In the genomic region with DNA sequence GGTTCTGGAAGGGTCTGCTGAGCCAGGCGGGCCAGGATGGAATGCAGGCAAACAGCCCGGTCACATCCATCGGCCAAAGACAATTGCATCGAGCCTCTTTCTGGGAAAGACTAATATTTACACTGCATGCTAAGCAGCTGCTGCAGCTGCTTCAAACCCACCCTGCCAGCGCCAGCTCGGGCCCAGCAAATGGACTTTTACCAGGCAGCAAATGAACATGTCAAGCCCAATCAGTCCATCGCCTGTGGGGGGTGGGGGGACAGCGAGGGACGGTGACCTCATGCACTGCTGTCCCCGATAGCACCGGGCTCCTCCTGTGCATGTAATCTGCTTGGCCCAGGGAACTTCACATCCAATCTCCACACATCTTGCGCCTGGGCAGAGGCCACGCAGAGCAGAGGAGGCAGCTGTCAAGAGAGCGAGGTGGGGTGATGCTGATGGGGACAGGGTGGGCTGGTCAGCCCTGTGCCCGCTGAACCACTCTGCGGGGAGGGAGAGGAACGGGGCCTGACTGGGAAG, we compare ENCODE assay signal across 1 cellular context.
TF ChIP-seq lines count a peak whose summit lies in the region.

No MANE protein-coding gene starts in this region.

TF ChIP-seq in HepG2, 621 proteins besides CTCF, POLR2A, EP300 and RAD21 (continued from another document and continues in another):
- TF ChIP-seq, protein P1, sequence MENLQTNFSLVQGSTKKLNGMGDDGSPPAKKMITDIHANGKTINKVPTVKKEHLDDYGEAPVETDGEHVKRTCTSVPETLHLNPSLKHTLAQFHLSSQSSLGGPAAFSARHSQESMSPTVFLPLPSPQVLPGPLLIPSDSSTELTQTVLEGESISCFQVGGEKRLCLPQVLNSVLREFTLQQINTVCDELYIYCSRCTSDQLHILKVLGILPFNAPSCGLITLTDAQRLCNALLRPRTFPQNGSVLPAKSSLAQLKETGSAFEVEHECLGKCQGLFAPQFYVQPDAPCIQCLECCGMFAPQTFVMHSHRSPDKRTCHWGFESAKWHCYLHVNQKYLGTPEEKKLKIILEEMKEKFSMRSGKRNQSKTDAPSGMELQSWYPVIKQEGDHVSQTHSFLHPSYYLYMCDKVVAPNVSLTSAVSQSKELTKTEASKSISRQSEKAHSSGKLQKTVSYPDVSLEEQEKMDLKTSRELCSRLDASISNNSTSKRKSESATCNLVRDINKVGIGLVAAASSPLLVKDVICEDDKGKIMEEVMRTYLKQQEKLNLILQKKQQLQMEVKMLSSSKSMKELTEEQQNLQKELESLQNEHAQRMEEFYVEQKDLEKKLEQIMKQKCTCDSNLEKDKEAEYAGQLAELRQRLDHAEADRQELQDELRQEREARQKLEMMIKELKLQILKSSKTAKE (CRISPR knock-in tag; IDR thresholded peaks at IDR 0.05; ENCODE audit: borderline replicate concordance), result peak; percentile 62
- TF ChIP-seq TCF7 (IDR thresholded peaks at IDR 0.05; ENCODE audit: low read depth) (peak; percentile 41; the same call in 1 of the 2 replicates), ATF7-NPFF (CRISPR knock-in tag; IDR thresholded peaks at IDR 0.05; ENCODE audit: low read depth) (no peak), ZNF644 (CRISPR knock-in tag; IDR thresholded peaks at IDR 0.05; ENCODE audit: low read depth) (peak; percentile 62; the same call in 1 of the 2 replicates), ZSCAN29 (CRISPR knock-in tag; conservative IDR thresholded peaks at IDR 0.05) (0 out of 2 replicates have a peak, but pooled peaks have one; percentile 22), MXD4 (CRISPR knock-in tag; IDR thresholded peaks at IDR 0.05) (no peak), ONECUT2 (CRISPR knock-in tag; IDR thresholded peaks at IDR 0.05) (no peak; the same call in 1 of the 2 replicates), KAT8 (CRISPR knock-in tag; IDR thresholded peaks at IDR 0.05) (0 out of 2 replicates have a peak, but pooled peaks have one; percentile 33), HDAC2 (CRISPR knock-in tag; IDR thresholded peaks at IDR 0.05) (peak; percentile 76), MIER2 (CRISPR knock-in tag; IDR thresholded peaks at IDR 0.05) (0 out of 2 replicates have a peak, but pooled peaks have one; percentile 38), TEAD3 (CRISPR knock-in tag; optimal IDR thresholded peaks at IDR 0.05; ENCODE audit: borderline replicate concordance) (peak; percentile 74), XRCC5 (optimal IDR thresholded peaks at IDR 0.05; ENCODE audit: low read length) (peak; percentile 61), AKAP8 (CRISPR knock-in tag; IDR thresholded peaks at IDR 0.05) (no peak), CEBPG (CRISPR knock-in tag; IDR thresholded peaks at IDR 0.05) (0 out of 2 replicates have a peak, but pooled peaks have one; percentile 4), NR2C2 (CRISPR knock-in tag; IDR thresholded peaks at IDR 0.05; ENCODE audit: borderline replicate concordance) (peak; percentile 38; the same call in 1 of the 2 replicates), ELF3 (CRISPR knock-in tag; IDR thresholded peaks at IDR 0.05) (0 out of 2 replicates have a peak, but pooled peaks have one; percentile 10), ZNF124 (CRISPR knock-in tag; IDR thresholded peaks at IDR 0.05) (peak; percentile 76; the same call in 1 of the 2 replicates), ZNF878 (CRISPR knock-in tag; IDR thresholded peaks at IDR 0.05) (no peak), NCOA2 (CRISPR knock-in tag; IDR thresholded peaks at IDR 0.05) (peak; percentile 46; the same call in 1 of the 2 replicates), PPARG (CRISPR knock-in tag; conservative IDR thresholded peaks at IDR 0.05) (0 out of 2 replicates have a peak, but pooled peaks have one; percentile 33), KLF15 (CRISPR knock-in tag; IDR thresholded peaks at IDR 0.05; ENCODE audit: borderline replicate concordance) (0 out of 2 replicates have a peak, but pooled peaks have one; percentile 45), RNF2 (conservative IDR thresholded peaks at IDR 0.05; ENCODE audit: low read depth) (peak; percentile 55; the same call in 1 of the 2 replicates), SAP130 (CRISPR knock-in tag; IDR thresholded peaks at IDR 0.05; ENCODE audit: low read depth) (peak; percentile 22; the same call in 1 of the 2 replicates)
- TF ChIP-seq, protein P2, sequence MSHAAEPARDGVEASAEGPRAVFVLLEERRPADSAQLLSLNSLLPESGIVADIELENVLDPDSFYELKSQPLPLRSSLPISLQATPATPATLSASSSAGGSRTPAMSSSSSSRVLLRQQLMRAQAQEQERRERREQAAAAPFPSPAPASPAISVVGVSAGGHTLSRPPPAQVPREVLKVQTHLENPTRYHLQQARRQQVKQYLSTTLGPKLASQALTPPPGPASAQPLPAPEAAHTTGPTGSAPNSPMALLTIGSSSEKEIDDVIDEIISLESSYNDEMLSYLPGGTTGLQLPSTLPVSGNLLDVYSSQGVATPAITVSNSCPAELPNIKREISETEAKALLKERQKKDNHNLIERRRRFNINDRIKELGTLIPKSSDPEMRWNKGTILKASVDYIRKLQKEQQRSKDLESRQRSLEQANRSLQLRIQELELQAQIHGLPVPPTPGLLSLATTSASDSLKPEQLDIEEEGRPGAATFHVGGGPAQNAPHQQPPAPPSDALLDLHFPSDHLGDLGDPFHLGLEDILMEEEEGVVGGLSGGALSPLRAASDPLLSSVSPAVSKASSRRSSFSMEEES (CRISPR knock-in tag; IDR thresholded peaks at IDR 0.05), result 0 out of 2 replicates have a peak, but pooled peaks have one; percentile 32
- TF ChIP-seq, protein P3, sequence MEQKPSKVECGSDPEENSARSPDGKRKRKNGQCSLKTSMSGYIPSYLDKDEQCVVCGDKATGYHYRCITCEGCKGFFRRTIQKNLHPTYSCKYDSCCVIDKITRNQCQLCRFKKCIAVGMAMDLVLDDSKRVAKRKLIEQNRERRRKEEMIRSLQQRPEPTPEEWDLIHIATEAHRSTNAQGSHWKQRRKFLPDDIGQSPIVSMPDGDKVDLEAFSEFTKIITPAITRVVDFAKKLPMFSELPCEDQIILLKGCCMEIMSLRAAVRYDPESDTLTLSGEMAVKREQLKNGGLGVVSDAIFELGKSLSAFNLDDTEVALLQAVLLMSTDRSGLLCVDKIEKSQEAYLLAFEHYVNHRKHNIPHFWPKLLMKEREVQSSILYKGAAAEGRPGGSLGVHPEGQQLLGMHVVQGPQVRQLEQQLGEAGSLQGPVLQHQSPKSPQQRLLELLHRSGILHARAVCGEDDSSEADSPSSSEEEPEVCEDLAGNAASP (CRISPR knock-in tag; IDR thresholded peaks at IDR 0.05; ENCODE audit: borderline replicate concordance), result peak; percentile 60
- TF ChIP-seq, protein P4, sequence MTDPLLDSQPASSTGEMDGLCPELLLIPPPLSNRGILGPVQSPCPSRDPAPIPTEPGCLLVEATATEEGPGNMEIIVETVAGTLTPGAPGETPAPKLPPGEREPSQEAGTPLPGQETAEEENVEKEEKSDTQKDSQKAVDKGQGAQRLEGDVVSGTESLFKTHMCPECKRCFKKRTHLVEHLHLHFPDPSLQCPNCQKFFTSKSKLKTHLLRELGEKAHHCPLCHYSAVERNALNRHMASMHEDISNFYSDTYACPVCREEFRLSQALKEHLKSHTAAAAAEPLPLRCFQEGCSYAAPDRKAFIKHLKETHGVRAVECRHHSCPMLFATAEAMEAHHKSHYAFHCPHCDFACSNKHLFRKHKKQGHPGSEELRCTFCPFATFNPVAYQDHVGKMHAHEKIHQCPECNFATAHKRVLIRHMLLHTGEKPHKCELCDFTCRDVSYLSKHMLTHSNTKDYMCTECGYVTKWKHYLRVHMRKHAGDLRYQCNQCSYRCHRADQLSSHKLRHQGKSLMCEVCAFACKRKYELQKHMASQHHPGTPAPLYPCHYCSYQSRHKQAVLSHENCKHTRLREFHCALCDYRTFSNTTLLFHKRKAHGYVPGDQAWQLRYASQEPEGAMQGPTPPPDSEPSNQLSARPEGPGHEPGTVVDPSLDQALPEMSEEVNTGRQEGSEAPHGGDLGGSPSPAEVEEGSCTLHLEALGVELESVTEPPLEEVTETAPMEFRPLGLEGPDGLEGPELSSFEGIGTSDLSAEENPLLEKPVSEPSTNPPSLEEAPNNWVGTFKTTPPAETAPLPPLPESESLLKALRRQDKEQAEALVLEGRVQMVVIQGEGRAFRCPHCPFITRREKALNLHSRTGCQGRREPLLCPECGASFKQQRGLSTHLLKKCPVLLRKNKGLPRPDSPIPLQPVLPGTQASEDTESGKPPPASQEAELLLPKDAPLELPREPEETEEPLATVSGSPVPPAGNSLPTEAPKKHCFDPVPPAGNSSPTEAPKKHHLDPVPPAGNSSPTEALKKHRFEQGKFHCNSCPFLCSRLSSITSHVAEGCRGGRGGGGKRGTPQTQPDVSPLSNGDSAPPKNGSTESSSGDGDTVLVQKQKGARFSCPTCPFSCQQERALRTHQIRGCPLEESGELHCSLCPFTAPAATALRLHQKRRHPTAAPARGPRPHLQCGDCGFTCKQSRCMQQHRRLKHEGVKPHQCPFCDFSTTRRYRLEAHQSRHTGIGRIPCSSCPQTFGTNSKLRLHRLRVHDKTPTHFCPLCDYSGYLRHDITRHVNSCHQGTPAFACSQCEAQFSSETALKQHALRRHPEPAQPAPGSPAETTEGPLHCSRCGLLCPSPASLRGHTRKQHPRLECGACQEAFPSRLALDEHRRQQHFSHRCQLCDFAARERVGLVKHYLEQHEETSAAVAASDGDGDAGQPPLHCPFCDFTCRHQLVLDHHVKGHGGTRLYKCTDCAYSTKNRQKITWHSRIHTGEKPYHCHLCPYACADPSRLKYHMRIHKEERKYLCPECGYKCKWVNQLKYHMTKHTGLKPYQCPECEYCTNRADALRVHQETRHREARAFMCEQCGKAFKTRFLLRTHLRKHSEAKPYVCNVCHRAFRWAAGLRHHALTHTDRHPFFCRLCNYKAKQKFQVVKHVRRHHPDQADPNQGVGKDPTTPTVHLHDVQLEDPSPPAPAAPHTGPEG (CRISPR knock-in tag; IDR thresholded peaks at IDR 0.05), result 0 out of 2 replicates have a peak, but pooled peaks have one; percentile 35
- TF ChIP-seq, protein P5, sequence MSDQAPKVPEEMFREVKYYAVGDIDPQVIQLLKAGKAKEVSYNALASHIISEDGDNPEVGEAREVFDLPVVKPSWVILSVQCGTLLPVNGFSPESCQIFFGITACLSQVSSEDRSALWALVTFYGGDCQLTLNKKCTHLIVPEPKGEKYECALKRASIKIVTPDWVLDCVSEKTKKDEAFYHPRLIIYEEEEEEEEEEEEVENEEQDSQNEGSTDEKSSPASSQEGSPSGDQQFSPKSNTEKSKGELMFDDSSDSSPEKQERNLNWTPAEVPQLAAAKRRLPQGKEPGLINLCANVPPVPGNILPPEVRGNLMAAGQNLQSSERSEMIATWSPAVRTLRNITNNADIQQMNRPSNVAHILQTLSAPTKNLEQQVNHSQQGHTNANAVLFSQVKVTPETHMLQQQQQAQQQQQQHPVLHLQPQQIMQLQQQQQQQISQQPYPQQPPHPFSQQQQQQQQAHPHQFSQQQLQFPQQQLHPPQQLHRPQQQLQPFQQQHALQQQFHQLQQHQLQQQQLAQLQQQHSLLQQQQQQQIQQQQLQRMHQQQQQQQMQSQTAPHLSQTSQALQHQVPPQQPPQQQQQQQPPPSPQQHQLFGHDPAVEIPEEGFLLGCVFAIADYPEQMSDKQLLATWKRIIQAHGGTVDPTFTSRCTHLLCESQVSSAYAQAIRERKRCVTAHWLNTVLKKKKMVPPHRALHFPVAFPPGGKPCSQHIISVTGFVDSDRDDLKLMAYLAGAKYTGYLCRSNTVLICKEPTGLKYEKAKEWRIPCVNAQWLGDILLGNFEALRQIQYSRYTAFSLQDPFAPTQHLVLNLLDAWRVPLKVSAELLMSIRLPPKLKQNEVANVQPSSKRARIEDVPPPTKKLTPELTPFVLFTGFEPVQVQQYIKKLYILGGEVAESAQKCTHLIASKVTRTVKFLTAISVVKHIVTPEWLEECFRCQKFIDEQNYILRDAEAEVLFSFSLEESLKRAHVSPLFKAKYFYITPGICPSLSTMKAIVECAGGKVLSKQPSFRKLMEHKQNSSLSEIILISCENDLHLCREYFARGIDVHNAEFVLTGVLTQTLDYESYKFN (CRISPR knock-in tag; conservative IDR thresholded peaks at IDR 0.05), result peak; percentile 61; the same call in 1 of the 2 replicates
- TF ChIP-seq, protein P6, sequence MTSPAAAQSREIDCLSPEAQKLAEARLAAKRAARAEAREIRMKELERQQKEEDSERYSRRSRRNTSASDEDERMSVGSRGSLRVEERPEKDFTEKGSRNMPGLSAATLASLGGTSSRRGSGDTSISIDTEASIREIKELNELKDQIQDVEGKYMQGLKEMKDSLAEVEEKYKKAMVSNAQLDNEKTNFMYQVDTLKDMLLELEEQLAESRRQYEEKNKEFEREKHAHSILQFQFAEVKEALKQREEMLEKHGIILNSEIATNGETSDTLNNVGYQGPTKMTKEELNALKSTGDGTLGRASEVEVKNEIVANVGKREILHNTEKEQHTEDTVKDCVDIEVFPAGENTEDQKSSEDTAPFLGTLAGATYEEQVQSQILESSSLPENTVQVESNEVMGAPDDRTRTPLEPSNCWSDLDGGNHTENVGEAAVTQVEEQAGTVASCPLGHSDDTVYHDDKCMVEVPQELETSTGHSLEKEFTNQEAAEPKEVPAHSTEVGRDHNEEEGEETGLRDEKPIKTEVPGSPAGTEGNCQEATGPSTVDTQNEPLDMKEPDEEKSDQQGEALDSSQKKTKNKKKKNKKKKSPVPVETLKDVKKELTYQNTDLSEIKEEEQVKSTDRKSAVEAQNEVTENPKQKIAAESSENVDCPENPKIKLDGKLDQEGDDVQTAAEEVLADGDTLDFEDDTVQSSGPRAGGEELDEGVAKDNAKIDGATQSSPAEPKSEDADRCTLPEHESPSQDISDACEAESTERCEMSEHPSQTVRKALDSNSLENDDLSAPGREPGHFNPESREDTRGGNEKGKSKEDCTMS (CRISPR knock-in tag; conservative IDR thresholded peaks at IDR 0.05), result no peak
- TF ChIP-seq, protein P7, sequence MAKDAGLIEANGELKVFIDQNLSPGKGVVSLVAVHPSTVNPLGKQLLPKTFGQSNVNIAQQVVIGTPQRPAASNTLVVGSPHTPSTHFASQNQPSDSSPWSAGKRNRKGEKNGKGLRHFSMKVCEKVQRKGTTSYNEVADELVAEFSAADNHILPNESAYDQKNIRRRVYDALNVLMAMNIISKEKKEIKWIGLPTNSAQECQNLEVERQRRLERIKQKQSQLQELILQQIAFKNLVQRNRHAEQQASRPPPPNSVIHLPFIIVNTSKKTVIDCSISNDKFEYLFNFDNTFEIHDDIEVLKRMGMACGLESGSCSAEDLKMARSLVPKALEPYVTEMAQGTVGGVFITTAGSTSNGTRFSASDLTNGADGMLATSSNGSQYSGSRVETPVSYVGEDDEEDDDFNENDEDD (CRISPR knock-in tag; IDR thresholded peaks at IDR 0.05; ENCODE audit: borderline replicate concordance), result peak; percentile 48; the same call in 1 of the 2 replicates
- TF ChIP-seq, protein P8, sequence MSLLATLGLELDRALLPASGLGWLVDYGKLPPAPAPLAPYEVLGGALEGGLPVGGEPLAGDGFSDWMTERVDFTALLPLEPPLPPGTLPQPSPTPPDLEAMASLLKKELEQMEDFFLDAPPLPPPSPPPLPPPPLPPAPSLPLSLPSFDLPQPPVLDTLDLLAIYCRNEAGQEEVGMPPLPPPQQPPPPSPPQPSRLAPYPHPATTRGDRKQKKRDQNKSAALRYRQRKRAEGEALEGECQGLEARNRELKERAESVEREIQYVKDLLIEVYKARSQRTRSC (CRISPR knock-in tag; IDR thresholded peaks at IDR 0.05; ENCODE audit: low read depth), result no peak
- TF ChIP-seq, protein P9, sequence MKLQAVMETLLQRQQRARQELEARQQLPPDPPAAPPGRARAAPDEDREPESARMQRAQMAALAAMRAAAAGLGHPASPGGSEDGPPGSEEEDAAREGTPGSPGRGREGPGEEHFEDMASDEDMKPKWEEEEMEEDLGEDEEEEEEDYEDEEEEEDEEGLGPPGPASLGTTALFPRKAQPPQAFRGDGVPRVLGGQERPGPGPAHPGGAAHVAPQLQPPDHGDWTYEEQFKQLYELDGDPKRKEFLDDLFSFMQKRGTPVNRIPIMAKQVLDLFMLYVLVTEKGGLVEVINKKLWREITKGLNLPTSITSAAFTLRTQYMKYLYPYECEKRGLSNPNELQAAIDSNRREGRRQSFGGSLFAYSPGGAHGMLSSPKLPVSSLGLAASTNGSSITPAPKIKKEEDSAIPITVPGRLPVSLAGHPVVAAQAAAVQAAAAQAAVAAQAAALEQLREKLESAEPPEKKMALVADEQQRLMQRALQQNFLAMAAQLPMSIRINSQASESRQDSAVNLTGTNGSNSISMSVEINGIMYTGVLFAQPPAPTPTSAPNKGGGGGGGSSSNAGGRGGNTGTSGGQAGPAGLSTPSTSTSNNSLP (IDR thresholded peaks at IDR 0.05; ENCODE audit: low read depth, low read length), result 0 out of 2 replicates have a peak, but pooled peaks have one; percentile 21
